1 cellular context compared by ENCODE assay signal in the genomic region with DNA sequence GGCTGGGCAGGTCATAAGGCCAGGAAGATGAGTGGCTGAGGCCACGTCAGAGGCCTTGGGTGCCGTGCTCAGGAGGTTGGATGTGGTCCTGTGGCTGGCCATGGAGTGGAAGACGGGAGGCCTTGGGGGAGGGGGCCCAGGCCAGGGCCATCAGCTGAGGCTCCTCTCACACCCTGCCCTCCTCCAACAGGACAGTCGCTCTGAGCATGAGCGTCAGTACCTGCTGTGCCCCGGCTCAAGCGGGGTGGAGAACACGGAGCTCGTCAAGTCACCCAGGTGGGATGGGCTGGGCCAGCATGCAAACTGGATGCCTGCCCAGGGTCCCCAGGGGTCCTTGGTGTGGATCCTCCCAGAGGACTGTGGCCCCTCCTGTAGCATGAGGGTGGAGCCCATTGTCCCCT.
TF ChIP-seq lines count a peak whose summit lies in the region.

No MANE protein-coding gene starts in this region.

TF ChIP-seq in K562, 482 proteins besides CTCF, POLR2A, EP300 and RAD21 (continued from another document):
- TF ChIP-seq, protein P1, sequence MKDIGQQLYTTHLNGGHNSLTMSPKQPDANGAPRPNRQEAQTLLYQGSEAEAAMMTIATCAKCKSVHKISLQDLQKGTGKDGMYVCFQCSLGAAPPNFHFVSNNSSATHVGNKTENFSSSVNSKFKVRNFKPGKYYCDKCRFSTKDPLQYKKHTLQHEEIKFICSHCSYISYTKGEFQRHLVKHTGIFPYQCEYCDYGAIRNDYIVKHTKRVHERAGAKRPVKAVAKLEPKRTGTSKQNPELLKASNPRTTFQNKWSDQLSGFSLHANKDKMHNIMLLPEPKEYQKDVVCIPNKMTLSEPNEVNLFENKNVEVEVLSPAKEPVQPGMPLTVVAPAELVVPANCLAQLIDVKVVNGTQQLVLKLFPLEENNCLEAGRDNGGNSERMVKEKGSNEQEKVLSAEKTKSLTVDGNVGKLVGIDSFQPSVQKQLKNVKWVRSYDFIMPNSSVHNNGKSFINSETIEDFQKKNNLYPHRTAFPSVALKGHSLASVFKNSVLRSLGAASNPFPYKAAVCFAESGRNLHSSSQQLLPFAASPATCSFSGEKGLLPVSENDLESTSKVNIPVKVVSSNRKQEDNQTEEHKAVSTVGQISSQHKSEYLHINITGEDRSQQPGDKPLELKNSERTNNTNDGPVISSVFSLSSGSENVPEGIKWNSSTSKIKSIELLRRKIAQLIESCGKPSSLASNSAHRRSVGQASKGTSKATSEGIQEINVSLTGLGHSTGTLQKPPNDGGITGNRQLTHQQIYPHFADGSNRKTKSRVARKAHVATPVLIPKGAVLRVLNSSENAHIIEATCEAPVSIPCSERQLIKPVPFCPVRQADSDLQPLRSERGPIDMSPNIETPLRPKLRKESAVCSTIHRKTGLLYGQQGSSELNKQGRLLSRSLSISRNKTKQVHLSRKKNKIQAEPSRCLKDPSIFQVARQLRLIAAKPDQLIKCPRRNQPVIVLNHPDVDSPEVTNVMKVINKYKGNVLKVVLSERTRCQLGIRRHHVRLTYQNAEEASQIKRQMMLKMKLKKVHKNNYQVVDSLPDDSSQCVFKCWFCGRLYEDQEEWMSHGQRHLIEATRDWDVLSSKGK (CRISPR knock-in tag; IDR thresholded peaks at IDR 0.05): no peak
